ENCODE assay signal across 22 cellular contexts in the genomic region with DNA sequence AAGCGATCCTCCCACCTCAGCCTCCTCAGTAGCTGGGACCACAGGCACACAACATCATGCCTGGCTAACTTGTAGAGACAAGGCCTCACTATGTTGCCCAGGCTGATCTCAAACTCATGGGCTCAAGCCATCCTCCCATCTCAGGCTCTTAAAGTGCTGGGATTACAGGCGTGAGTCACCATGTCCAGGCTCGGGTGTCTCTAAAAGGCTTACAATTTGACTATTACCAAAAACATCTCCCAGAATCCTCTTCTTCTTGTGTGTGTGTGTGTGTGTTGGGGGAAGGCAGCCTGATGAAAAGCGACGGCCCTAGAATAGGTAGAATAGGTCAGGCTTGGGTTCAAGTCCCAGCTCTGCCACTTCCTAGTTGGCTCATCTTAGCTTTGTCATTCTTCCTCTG. TPM values are rescaled to one million over a fixed set of nuclear protein-coding genes. Genes with fewer than 3 reads are reported as not detected.
DNase-seq lines count a peak whose midpoint lies in the region; ATAC-seq, FAIRE-seq and TF ChIP-seq lines count a peak whose summit lies in the region.
"Had no signal": no experiment of that assay in that cellular context is flagged by ENCODE, and none has a peak within 500 bp of the region (broad histone marks: within the 10 kb centered on the region; RNA-seq: fewer than 3 reads in every experiment).

No MANE protein-coding gene starts in this region.

- H3K4me3 Mint-ChIP-seq in endodermal cell = no peak overlapping the region
- H3K4me3 Mint-ChIP-seq in activated naive CD4-positive, alpha-beta T cell treated with anti-CD3 and anti-CD28 coated beads, Interleukin-2, amount 10 ng/mL, durations not matched to agents 7 days and 5 days = no peak overlapping the region
- H3K4me3 Mint-ChIP-seq: activated naive CD8-positive, alpha-beta T cell treated with anti-CD3 and anti-CD28 coated beads, Interleukin-2, amount 10 ng/mL, durations not matched to agents 7 days and 5 days; activated T-cell treated with anti-CD3 and anti-CD28 coated beads, Interleukin-2, amount 50 U/mL, for 4 hours; CD4-positive, alpha-beta memory T cell had no signal

- H3K27me3 ChIP-seq in endodermal cell (ENCODE audit: control insufficient read depth, insufficient read depth, low read length, poor library complexity, severe bottlenecking) (no peaks in the 10 kb centered on the region), osteoblast (ENCODE audit: insufficient read depth, low read length) (no peaks in the 10 kb centered on the region), tibial nerve (no peaks in the 10 kb centered on the region)
- H3K27me3 ChIP-seq: transverse colon had no signal

- no peaks in the 10 kb centered on the region for H3K4me1 Mint-ChIP-seq in endodermal cell
- H3K4me1 Mint-ChIP-seq in activated naive CD4-positive, alpha-beta T cell treated with anti-CD3 and anti-CD28 coated beads, Interleukin-2, amount 10 ng/mL, durations not matched to agents 7 days and 5 days = no peaks in the 10 kb centered on the region
- H3K4me1 Mint-ChIP-seq: activated naive CD8-positive, alpha-beta T cell treated with anti-CD3 and anti-CD28 coated beads, Interleukin-2, amount 10 ng/mL, durations not matched to agents 7 days and 5 days had no signal

- no peak overlapping the region for H3K4me2 ChIP-seq in osteoblast (ENCODE audit: insufficient read depth, low read length)

- 80 to 92% methylated on average over 1 to 4 of the region's 5 CpGs for WGBS in endodermal cell (ENCODE audit: insufficient coverage in 1 of 2, insufficient read length in 1 of 2), 2 experiments
- WGBS in tibial nerve, 2 donors = 79 to 81% methylated on average over 5 of the region's 5 CpGs

- no peak for TF ChIP-seq POLR2A in H54 (IDR thresholded peaks at IDR 0.05; ENCODE audit: low read depth, low read length)
- TF ChIP-seq POLR2A in tibial nerve (IDR thresholded peaks at IDR 0.05) = no peak

- DNase-seq in H54 (ENCODE audit: insufficient read length, low spot score) = no peak
- DNase-seq in RCC 7860 (ENCODE audit: low spot score) = peak; percentile 37
- DNase-seq in endodermal cell = no peak
- DNase-seq in osteoblast (ENCODE audit: insufficient read length, low spot score, missing footprints) = peak; percentile 76
- DNase-seq in tibial nerve (ENCODE audit: low spot score in 2 of 2) = no peak
- DNase-seq in activated naive CD4-positive, alpha-beta T cell treated with anti-CD3 and anti-CD28 coated beads, Interleukin-2, amount 10 ng/mL, durations not matched to agents 7 days and 5 days = no peak
- DNase-seq in NCI-H446 (lab: John Stamatoyannopoulos, UW) = no peak
- DNase-seq: activated CD4-positive, alpha-beta T cell treated with anti-CD3 and anti-CD28 coated beads, Interleukin-2, amount 50 U/mL, for 4 hours; activated naive CD8-positive, alpha-beta T cell treated with anti-CD3 and anti-CD28 coated beads, Interleukin-2, amount 10 ng/mL, durations not matched to agents 7 days and 5 days; activated T-cell treated with anti-CD3 and anti-CD28 coated beads, Interleukin-2, amount 50 U/mL, for 4 hours; CD4-positive, alpha-beta memory T cell; left colon; NCI-H1436 treated with DMSO at 0.1 percent for 48 hours; NCI-H446 treated with DMSO at 0.1 percent for 48 hours; stimulated activated CD4-positive, alpha-beta T cell treated with anti-CD3 and anti-CD28 coated beads, Interleukin-4, amount 100 ng/mL, for 24 hours; transverse colon had no signal

- TF ChIP-seq CTCF in endodermal cell (conservative IDR thresholded peaks at IDR 0.05) (no peak), osteoblast (IDR thresholded peaks at IDR 0.05; ENCODE audit: extremely low read depth, low read depth, low read length) (no peak), tibial nerve (IDR thresholded peaks at IDR 0.05) (no peak)

- TF ChIP-seq EP300 in tibial nerve (IDR thresholded peaks at IDR 0.05) = no peak

- no peaks in the 10 kb centered on the region for H3K9me3 Mint-ChIP-seq in endodermal cell
- no peaks in the 10 kb centered on the region for H3K9me3 Mint-ChIP-seq in activated naive CD4-positive, alpha-beta T cell treated with anti-CD3 and anti-CD28 coated beads, Interleukin-2, amount 10 ng/mL, durations not matched to agents 7 days and 5 days
- H3K9me3 Mint-ChIP-seq: activated naive CD8-positive, alpha-beta T cell treated with anti-CD3 and anti-CD28 coated beads, Interleukin-2, amount 10 ng/mL, durations not matched to agents 7 days and 5 days; activated T-cell treated with anti-CD3 and anti-CD28 coated beads, Interleukin-2, amount 50 U/mL, for 4 hours; CD4-positive, alpha-beta memory T cell had no signal

- peak; percentile 69 for FAIRE-seq in H54 (lab: Jason Lieb, UNC)
- FAIRE-seq in RCC 7860 (lab: Jason Lieb, UNC) = no peak
- FAIRE-seq: TTC549 had no signal

- no peak for ATAC-seq in GM18868 (IDR thresholded peaks at IDR 0.05; ENCODE audit: unreplicated experiment)
- ATAC-seq: activated T-cell treated with anti-CD3 and anti-CD28 coated beads, Interleukin-2, amount 50 U/mL, for 4 hours; left colon had no signal

- H3K36me3 Mint-ChIP-seq in endodermal cell (ENCODE audit: low read depth) = peaks cover 77% of the 10 kb centered on the region
- no peaks in the 10 kb centered on the region for H3K36me3 Mint-ChIP-seq in activated naive CD4-positive, alpha-beta T cell treated with anti-CD3 and anti-CD28 coated beads, Interleukin-2, amount 10 ng/mL, durations not matched to agents 7 days and 5 days
- H3K36me3 Mint-ChIP-seq: activated naive CD8-positive, alpha-beta T cell treated with anti-CD3 and anti-CD28 coated beads, Interleukin-2, amount 10 ng/mL, durations not matched to agents 7 days and 5 days; CD4-positive, alpha-beta memory T cell had no signal

- H3K36me3 ChIP-seq in endodermal cell (ENCODE audit: control insufficient read depth, insufficient read depth, low read length) = peaks cover 87% of the 10 kb centered on the region
- H3K36me3 ChIP-seq in osteoblast (ENCODE audit: insufficient read depth, low read length) = no peaks in the 10 kb centered on the region
- peaks cover 0 to 7% (median 0%) of the 10 kb centered on the region in 3 donors for H3K36me3 ChIP-seq in tibial nerve
- H3K36me3 ChIP-seq: transverse colon had no signal

- peak overlapping the region; percentile 74 for H2AFZ ChIP-seq in osteoblast (ENCODE audit: low read length)

- H3K27ac Mint-ChIP-seq in endodermal cell = peak overlapping the region; percentile 21
- H3K27ac Mint-ChIP-seq in activated naive CD4-positive, alpha-beta T cell treated with anti-CD3 and anti-CD28 coated beads, Interleukin-2, amount 10 ng/mL, durations not matched to agents 7 days and 5 days = no peak overlapping the region
- H3K27ac Mint-ChIP-seq: activated naive CD8-positive, alpha-beta T cell treated with anti-CD3 and anti-CD28 coated beads, Interleukin-2, amount 10 ng/mL, durations not matched to agents 7 days and 5 days; CD4-positive, alpha-beta memory T cell had no signal

- CTCF ChIA-PET in activated naive CD4-positive, alpha-beta T cell treated with anti-CD3 and anti-CD28 coated beads, Interleukin-2, amount 10 ng/mL, durations not matched to agents 7 days and 5 days (lab: Charles Lee) = no interaction called here

- H3K9me3 ChIP-seq in endodermal cell (ENCODE audit: control insufficient read depth, low read length) = no peaks in the 10 kb centered on the region
- no peaks in the 10 kb centered on the region for H3K9me3 ChIP-seq in osteoblast (ENCODE audit: low read depth, low read length)
- H3K9me3 ChIP-seq in tibial nerve = no peaks in the 10 kb centered on the region
- H3K9me3 ChIP-seq: transverse colon had no signal

- no peak overlapping the region for H3K27ac ChIP-seq in endodermal cell (ENCODE audit: low read depth, low read length)
- H3K27ac ChIP-seq in osteoblast (ENCODE audit: low read depth, low read length) = no peak overlapping the region
- no peak overlapping the region for H3K27ac ChIP-seq in tibial nerve
- H3K27ac ChIP-seq: epithelial cell of prostate, transverse colon had no signal

- H3K9ac ChIP-seq in endodermal cell (ENCODE audit: extremely low read depth, low read length, poor library complexity, severe bottlenecking) = no peak overlapping the region

- H3K4me1 ChIP-seq in endodermal cell (ENCODE audit: control insufficient read depth, insufficient read depth, low read length) (no peaks in the 10 kb centered on the region), osteoblast (ENCODE audit: insufficient read depth, low read length) (peaks cover 8% of the 10 kb centered on the region), tibial nerve (peaks cover 0 to 4% (median 0%) of the 10 kb centered on the region in 4 donors)

- no peaks in the 10 kb centered on the region for H3K27me3 Mint-ChIP-seq in endodermal cell (ENCODE audit: insufficient read depth)
- H3K27me3 Mint-ChIP-seq in activated naive CD4-positive, alpha-beta T cell treated with anti-CD3 and anti-CD28 coated beads, Interleukin-2, amount 10 ng/mL, durations not matched to agents 7 days and 5 days = peaks cover 20% of the 10 kb centered on the region

- H3K4me3 ChIP-seq in endodermal cell (ENCODE audit: low read length) (no peak overlapping the region), osteoblast (ENCODE audit: insufficient read depth, low read length) (no peak overlapping the region), tibial nerve (no peak overlapping the region)
- H3K4me3 ChIP-seq: transverse colon had no signal

- H3K79me2 ChIP-seq in osteoblast (ENCODE audit: insufficient read depth, low read length) = no peaks in the 10 kb centered on the region

- no peaks in the 10 kb centered on the region for H4K20me1 ChIP-seq in osteoblast (ENCODE audit: insufficient read depth, low read length)

RNA-seq across cellular contexts. Expression of gene MSI1, which starts 16.8 kb away (rescaled TPM):
- 100 to 1,000 TPM in 1 of 2 donors, 10 to 100 TPM in 1; 92.8 to 105 TPM for total RNA-seq in endodermal cell
- 123 TPM for polyA plus RNA-seq in endodermal cell (2013, experiment 1 of 2)
- polyA plus RNA-seq in endodermal cell (2013, experiment 2 of 2) = 104 TPM
- total RNA-seq in osteoblast = under 0.01 TPM in 2 replicates
- 1 to 10 TPM in 1 of 4 donors, under 1 TPM in 2, not detected in 1; 0.22 to 1.2 (median 0.59) TPM for total RNA-seq in tibial nerve
- total RNA-seq: activated naive CD8-positive, alpha-beta T cell treated with anti-CD3 and anti-CD28 coated beads, Interleukin-2, amount 10 ng/mL, durations not matched to agents 7 days and 5 days; CD4-positive, alpha-beta memory T cell; mononuclear cell had no signal
- polyA plus RNA-seq: CD4-positive, alpha-beta memory T cell had no signal

RNA-seq across cellular contexts. Expression of gene PLA2G1B, which starts 24.5 kb away (rescaled TPM):
- not detected for total RNA-seq in endodermal cell
- polyA plus RNA-seq in endodermal cell (2013, experiment 1 of 2) = not detected
- polyA plus RNA-seq in endodermal cell (2013, experiment 2 of 2) = not detected
- total RNA-seq in osteoblast = not detected in 2 replicates
- 10 to 100 TPM in 1 of 4 donors, not detected in 3; 11.4 TPM for total RNA-seq in tibial nerve
- total RNA-seq: activated naive CD8-positive, alpha-beta T cell treated with anti-CD3 and anti-CD28 coated beads, Interleukin-2, amount 10 ng/mL, durations not matched to agents 7 days and 5 days; CD4-positive, alpha-beta memory T cell; G401; left colon; SK-MEL-5; transverse colon had no signal

RNA-seq across cellular contexts. Expression of gene SIRT4, which starts 50.0 kb away (rescaled TPM):
- total RNA-seq in endodermal cell (1 to 10 TPM; 2.3 to 2.7 TPM), osteoblast (1.1 and 1.2 TPM in 2 replicates), tibial nerve (1 to 10 TPM in 3 of 4 donors, under 1 TPM in 1; 0.87 to 5.7 (median 1.9) TPM)
- 2.8 TPM for polyA plus RNA-seq in endodermal cell (2013, experiment 1 of 2)
- polyA plus RNA-seq in endodermal cell (2013, experiment 2 of 2) = 4.0 TPM

RNA-seq across cellular contexts. Expression of gene RNU4-1, which starts 59.1 kb away (rescaled TPM):
- 1,000 to 10,000 TPM; 4,032 to 4,837 TPM for total RNA-seq in endodermal cell
- 3,234 TPM for polyA plus RNA-seq in endodermal cell (2013, experiment 1 of 2)
- polyA plus RNA-seq in endodermal cell (2013, experiment 2 of 2) = 5,800 TPM
- under 0.01 TPM in 2 replicates for total RNA-seq in osteoblast
- total RNA-seq in tibial nerve = under 1 TPM in 3 of 4 donors, not detected in 1; under 0.01 TPM
- total RNA-seq: G401, SK-MEL-5 had no signal
- polyA plus RNA-seq: CD4-positive, alpha-beta memory T cell had no signal

Comparison
In these comparisons a context has a peak if more than half of its experiments do, and no peak if none do; other contexts are left out.
1. DNase-seq: peak in RCC 7860 (single experiment) and osteoblast (single experiment); none in H54 (single experiment), endodermal cell (single experiment), tibial nerve (0 of 2), activated naive CD4-positive, alpha-beta T cell treated with anti-CD3 and anti-CD28 coated beads, Interleukin-2, amount 10 ng/mL, durations not matched to agents 7 days and 5 days (single experiment) and NCI-H446 (0 of 2).
2. RNA of gene MSI1, which starts 16.8 kb away (total RNA-seq): 92.8 to 105 TPM in endodermal cell; 0.22 to 1.2 TPM in tibial nerve and under 0.01 TPM in osteoblast; every median in the first group is over 10 times any median in the second.